11 cellular contexts compared by ENCODE assay signal in genomic region chr9:22228542-22228941, GRCh38.
DNase-seq lines count a peak whose midpoint lies in the region; ATAC-seq and TF ChIP-seq lines count a peak whose summit lies in the region.
"Had no signal": no experiment of that assay in that cellular context is flagged by ENCODE, and none has a peak within 500 bp of the region (broad histone marks: within the 10 kb centered on the region; RNA-seq: fewer than 3 reads in every experiment).

No MANE protein-coding gene starts in this region.

- TF ChIP-seq POLR2A in IMR-90 (IDR thresholded peaks at IDR 0.05; ENCODE audit: low read depth, low read length) (no peak), right lobe of liver (IDR thresholded peaks at IDR 0.05) (no peak), GM18505 (IDR thresholded peaks at IDR 0.05; ENCODE audit: borderline replicate concordance, extremely low read depth, insufficient read depth, insufficient read length) (no peak)

- H2BK20ac ChIP-seq in IMR-90 (ENCODE audit: low read depth, low read length) = no peak overlapping the region

- peak; percentile 35 for TF ChIP-seq CTCF in BJ (IDR thresholded peaks at IDR 0.05; ENCODE audit: insufficient read depth, low read depth, low read length)
- TF ChIP-seq CTCF in IMR-90 (conservative IDR thresholded peaks at IDR 0.05; ENCODE audit: low read depth, low read length) = peak; percentile 57
- TF ChIP-seq CTCF in right lobe of liver (IDR thresholded peaks at IDR 0.05) = peak in 3 of 4 donors; percentile 30 to 35 (median 31)

- H4K5ac ChIP-seq in IMR-90 (ENCODE audit: low read depth, low read length) = no peak overlapping the region

- in situ Hi-C loops in IMR-90 (cut with MboI; ENCODE audit: low sequenced_read_pairs) = no loop called here

- intact Hi-C loops in IMR-90 (cut with micrococcal nuclease) = no loop called here
- intact Hi-C loops in right lobe of liver (cut with DNase I) = no loop called here

- no peaks in the 10 kb centered on the region for H4K20me1 ChIP-seq in IMR-90 (ENCODE audit: insufficient read depth, low read length)

- H3K4ac ChIP-seq in IMR-90 (ENCODE audit: low read depth, low read length) = no peak overlapping the region

- H3K14ac ChIP-seq in IMR-90 (replicated peaks; ENCODE audit: low read depth, low read length) = no peak overlapping the region

- H3K27me3 ChIP-seq in BJ (ENCODE audit: control insufficient read depth, insufficient read depth, low read length) (no peaks in the 10 kb centered on the region), IMR-90 (ENCODE audit: control insufficient read depth, insufficient read depth, low read length) (no peaks in the 10 kb centered on the region), right lobe of liver (no peaks in the 10 kb centered on the region)

- H4K8ac ChIP-seq in IMR-90 (ENCODE audit: low read depth in 2 of 2, low read length in 2 of 2) = no peak overlapping the region

- dilution Hi-C loops in IMR-90 (cut with HindIII; ENCODE audit: low sequenced_read_pairs, unreplicated experiment) = no loop called here

- CTCF ChIA-PET in BJ (lab: Yijun Ruan, JAX) = interaction anchor here (0.8 to 2.5 kb wide), 8 partner anchors 10 to 416 kb away, joined by 3 to 14 read pairs (median 4); no protein-coding TSS in a partner anchor
- CTCF ChIA-PET in IMR-90 (lab: Yijun Ruan, JAX) = interaction anchor here (0.9 to 1.8 kb wide), 2 partner anchors 10 to 11 kb away, joined by 3 to 5 read pairs; no protein-coding TSS in a partner anchor

- no peak overlapping the region for H3K18ac ChIP-seq in IMR-90 (ENCODE audit: low read depth, low read length)

- H3K56ac ChIP-seq in IMR-90 (ENCODE audit: extremely low read depth, insufficient read depth, low read length) = no peak overlapping the region

- H2AK5ac ChIP-seq in IMR-90 (ENCODE audit: low read depth, low read length) = no peak overlapping the region

- H2AFZ ChIP-seq in IMR-90 (replicated peaks; ENCODE audit: low read length, poor library complexity) = no peak overlapping the region

- POLR2A ChIA-PET in BJ (lab: Charles Lee) (no interaction called here), IMR-90 (lab: Charles Lee; ENCODE audit: unreplicated experiment) (no interaction called here)

- BruUV-seq in IMR-90 (replicated peaks; lab: Mats Ljungman, UMichigan) = no TSS peak

- no peak overlapping the region for H3K4me2 ChIP-seq in IMR-90 (ENCODE audit: low read depth, low read length)

- no peak overlapping the region for H2BK120ac ChIP-seq in IMR-90 (ENCODE audit: low read depth, low read length)

- ATAC-seq in IMR-90 (ENCODE audit: low read depth) = peak; percentile 70
- ATAC-seq in right lobe of liver = peak in 1 of 4 donors; percentile 44
- no peak for ATAC-seq in GM19397 (IDR thresholded peaks at IDR 0.05; ENCODE audit: unreplicated experiment)
- ATAC-seq in GM18505 (IDR thresholded peaks at IDR 0.05; ENCODE audit: unreplicated experiment) = no peak
- ATAC-seq: effector memory CD8-positive, alpha-beta T cell; mucosa of descending colon; Panc1 had no signal

- H3K23ac ChIP-seq in IMR-90 (ENCODE audit: low read depth, low read length) = no peak overlapping the region

- no peaks in the 10 kb centered on the region for H3K79me1 ChIP-seq in IMR-90 (ENCODE audit: low read depth in 1 of 2, low read length in 2 of 2)

- H3K4me3 ChIP-seq in BJ (ENCODE audit: low read depth, low read length) (no peak overlapping the region), IMR-90 (ENCODE audit: insufficient read depth, low read depth, low read length) (no peak overlapping the region), right lobe of liver (no peak overlapping the region)
- H3K4me3 ChIP-seq: mucosa of descending colon had no signal

- H3K4me1 ChIP-seq in IMR-90 (ENCODE audit: control insufficient read depth, insufficient read depth, low read length) = no peaks in the 10 kb centered on the region; the same call in 1 of the 2 replicates
- H3K4me1 ChIP-seq in right lobe of liver = no peaks in the 10 kb centered on the region

- no peak overlapping the region for H3K9ac ChIP-seq in IMR-90 (ENCODE audit: low read depth, low read length)

- H3K9me3 ChIP-seq in IMR-90 (ENCODE audit: control insufficient read depth, insufficient read depth, low read length) (peaks cover 11% of the 10 kb centered on the region), right lobe of liver (no peaks in the 10 kb centered on the region)

- peak; percentile 55 for TF ChIP-seq RAD21 in IMR-90 (IDR thresholded peaks at IDR 0.05; ENCODE audit: low read length)

- H2BK5ac ChIP-seq in IMR-90 (ENCODE audit: low read depth, low read length, poor library complexity, severe bottlenecking) = no peak overlapping the region

- no peak for DNase-seq in BJ (ENCODE audit: low read depth)
- DNase-seq in IMR-90 = peak; percentile 47
- DNase-seq in amniotic epithelial cell (ENCODE audit: low read depth) = peak; percentile 36
- DNase-seq in right lobe of liver = no peak
- no peak for DNase-seq in COR-L47 (lab: John Stamatoyannopoulos, UW)
- no peak for DNase-seq in hippocampal formation (lab: John Stamatoyannopoulos, UW)
- DNase-seq: effector memory CD8-positive, alpha-beta T cell had no signal

- H3K36me3 ChIP-seq in BJ (ENCODE audit: control insufficient read depth, insufficient read depth, low read length) (no peaks in the 10 kb centered on the region), IMR-90 (ENCODE audit: control insufficient read depth, insufficient read depth, low read length) (no peaks in the 10 kb centered on the region), right lobe of liver (no peaks in the 10 kb centered on the region)

- no peaks in the 10 kb centered on the region for H3K9me1 ChIP-seq in IMR-90 (ENCODE audit: insufficient read depth, low read length)

- no CpG with 5 or more reads among the region's 3 CpGs for WGBS in IMR-90 (ENCODE audit: extremely low coverage in 2 of 2, insufficient read length in 1 of 2), 2 experiments
- WGBS in right lobe of liver (ENCODE audit: insufficient coverage, low coverage, low lambda C conversion rate, missing lambda C conversion rate) = 5% methylated on average over 3 of the region's 3 CpGs

- no peak overlapping the region for H3K27ac ChIP-seq in IMR-90 (ENCODE audit: insufficient read depth, low read length)
- H3K27ac ChIP-seq in right lobe of liver = no peak overlapping the region

- H2BK15ac ChIP-seq in IMR-90 (ENCODE audit: low read depth, low read length) = no peak overlapping the region

- H2AK9ac ChIP-seq in IMR-90 (replicated peaks; ENCODE audit: low read depth, low read length, poor library complexity) = no peak overlapping the region

- no peak overlapping the region for H4K91ac ChIP-seq in IMR-90 (ENCODE audit: insufficient read depth, low read depth, low read length)

TF ChIP-seq in IMR-90, 13 proteins besides CTCF, POLR2A, EP300 and RAD21:
- TF ChIP-seq CEBPB (IDR thresholded peaks at IDR 0.05; ENCODE audit: low read depth, low read length) = no peak
- TF ChIP-seq USF2 (IDR thresholded peaks at IDR 0.05; ENCODE audit: low read depth, low read length) = no peak
- peak; percentile 58 for TF ChIP-seq SMC3 (IDR thresholded peaks at IDR 0.05; ENCODE audit: low read depth, low read length)

Comparison
In these comparisons a context has a peak if more than half of its experiments do, and no peak if none do; other contexts are left out.
1. DNase-seq: peak in IMR-90 (single experiment) and amniotic epithelial cell (single experiment); none in BJ (single experiment), right lobe of liver (0 of 3), COR-L47 (single experiment) and hippocampal formation (0 of 2).
2. Peak in every context shown above with its lines, with median percentiles within 50 percentile points of each other: CTCF ChIP-seq.